1 cellular context compared by ENCODE assay signal in the genomic region with DNA sequence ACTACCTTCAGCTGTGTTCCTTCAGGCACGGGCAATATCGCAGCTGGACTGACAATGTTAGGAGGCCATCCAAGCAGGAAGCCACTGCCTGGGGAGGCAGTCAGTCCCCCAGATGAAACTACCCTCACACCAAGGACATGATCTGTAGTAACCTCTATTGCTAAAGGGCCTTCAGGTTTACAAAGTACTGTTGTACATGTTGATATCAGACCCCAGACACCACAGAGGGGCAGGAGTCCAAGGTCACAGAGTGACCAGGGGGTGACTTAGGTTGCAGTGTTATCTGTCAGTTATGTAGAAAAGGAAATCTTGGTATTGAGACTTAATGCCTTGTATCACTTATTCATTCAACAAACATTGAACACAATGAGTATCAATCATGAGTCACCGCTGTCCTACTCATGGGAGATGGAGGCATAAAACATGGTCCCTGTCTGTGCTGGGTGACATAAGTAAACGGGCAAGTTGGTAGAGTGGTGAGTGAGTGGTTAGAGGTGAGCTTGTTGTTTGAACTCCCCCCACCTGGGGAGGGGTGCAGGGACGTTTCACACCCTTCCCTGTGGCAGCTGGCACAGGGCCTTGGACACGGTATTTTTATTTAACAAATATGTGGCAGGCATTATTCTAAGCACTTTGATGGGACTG.
A peak's percentile ranks its signal among the peaks of the same experiment; 100 is the strongest.
TF ChIP-seq lines count a peak whose summit lies in the region.

No MANE protein-coding gene starts in this region.

TF ChIP-seq in HepG2, 621 proteins besides CTCF, POLR2A, EP300 and RAD21 (continued from another document):
- TF ChIP-seq, protein P1, sequence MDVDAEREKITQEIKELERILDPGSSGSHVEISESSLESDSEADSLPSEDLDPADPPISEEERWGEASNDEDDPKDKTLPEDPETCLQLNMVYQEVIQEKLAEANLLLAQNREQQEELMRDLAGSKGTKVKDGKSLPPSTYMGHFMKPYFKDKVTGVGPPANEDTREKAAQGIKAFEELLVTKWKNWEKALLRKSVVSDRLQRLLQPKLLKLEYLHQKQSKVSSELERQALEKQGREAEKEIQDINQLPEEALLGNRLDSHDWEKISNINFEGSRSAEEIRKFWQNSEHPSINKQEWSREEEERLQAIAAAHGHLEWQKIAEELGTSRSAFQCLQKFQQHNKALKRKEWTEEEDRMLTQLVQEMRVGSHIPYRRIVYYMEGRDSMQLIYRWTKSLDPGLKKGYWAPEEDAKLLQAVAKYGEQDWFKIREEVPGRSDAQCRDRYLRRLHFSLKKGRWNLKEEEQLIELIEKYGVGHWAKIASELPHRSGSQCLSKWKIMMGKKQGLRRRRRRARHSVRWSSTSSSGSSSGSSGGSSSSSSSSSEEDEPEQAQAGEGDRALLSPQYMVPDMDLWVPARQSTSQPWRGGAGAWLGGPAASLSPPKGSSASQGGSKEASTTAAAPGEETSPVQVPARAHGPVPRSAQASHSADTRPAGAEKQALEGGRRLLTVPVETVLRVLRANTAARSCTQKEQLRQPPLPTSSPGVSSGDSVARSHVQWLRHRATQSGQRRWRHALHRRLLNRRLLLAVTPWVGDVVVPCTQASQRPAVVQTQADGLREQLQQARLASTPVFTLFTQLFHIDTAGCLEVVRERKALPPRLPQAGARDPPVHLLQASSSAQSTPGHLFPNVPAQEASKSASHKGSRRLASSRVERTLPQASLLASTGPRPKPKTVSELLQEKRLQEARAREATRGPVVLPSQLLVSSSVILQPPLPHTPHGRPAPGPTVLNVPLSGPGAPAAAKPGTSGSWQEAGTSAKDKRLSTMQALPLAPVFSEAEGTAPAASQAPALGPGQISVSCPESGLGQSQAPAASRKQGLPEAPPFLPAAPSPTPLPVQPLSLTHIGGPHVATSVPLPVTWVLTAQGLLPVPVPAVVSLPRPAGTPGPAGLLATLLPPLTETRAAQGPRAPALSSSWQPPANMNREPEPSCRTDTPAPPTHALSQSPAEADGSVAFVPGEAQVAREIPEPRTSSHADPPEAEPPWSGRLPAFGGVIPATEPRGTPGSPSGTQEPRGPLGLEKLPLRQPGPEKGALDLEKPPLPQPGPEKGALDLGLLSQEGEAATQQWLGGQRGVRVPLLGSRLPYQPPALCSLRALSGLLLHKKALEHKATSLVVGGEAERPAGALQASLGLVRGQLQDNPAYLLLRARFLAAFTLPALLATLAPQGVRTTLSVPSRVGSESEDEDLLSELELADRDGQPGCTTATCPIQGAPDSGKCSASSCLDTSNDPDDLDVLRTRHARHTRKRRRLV (CRISPR knock-in tag; IDR thresholded peaks at IDR 0.05) = no peak
- TF ChIP-seq ZNF552 (CRISPR knock-in tag; IDR thresholded peaks at IDR 0.05; ENCODE audit: borderline replicate concordance) = no peak
- TF ChIP-seq CBFB (CRISPR knock-in tag; IDR thresholded peaks at IDR 0.05) = peak; percentile 80; the same call in 1 of the 2 replicates
- TF ChIP-seq, protein P2, sequence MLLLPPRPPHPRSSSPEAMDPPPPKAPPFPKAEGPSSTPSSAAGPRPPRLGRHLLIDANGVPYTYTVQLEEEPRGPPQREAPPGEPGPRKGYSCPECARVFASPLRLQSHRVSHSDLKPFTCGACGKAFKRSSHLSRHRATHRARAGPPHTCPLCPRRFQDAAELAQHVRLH (CRISPR knock-in tag; IDR thresholded peaks at IDR 0.05; ENCODE audit: borderline replicate concordance, low read depth) = no peak
- TF ChIP-seq ZNF280D (CRISPR knock-in tag; IDR thresholded peaks at IDR 0.05) = no peak
- peak; percentile 29; the same call in 1 of the 2 replicates for TF ChIP-seq NR2F6 (IDR thresholded peaks at IDR 0.05)
- TF ChIP-seq NR2F6 (CRISPR knock-in tag; IDR thresholded peaks at IDR 0.05) = 0 out of 2 replicates have a peak, but pooled peaks have one; percentile 58
- no peak for TF ChIP-seq ZNF160 (CRISPR knock-in tag; IDR thresholded peaks at IDR 0.05)
- TF ChIP-seq SP5 (CRISPR knock-in tag; IDR thresholded peaks at IDR 0.05; ENCODE audit: borderline replicate concordance, low read depth) = no peak; the same call in 1 of the 2 replicates
- TF ChIP-seq HDAC1 (CRISPR knock-in tag; IDR thresholded peaks at IDR 0.05) = peak; percentile 42; the same call in 1 of the 2 replicates
